21 cellular contexts compared by ENCODE assay signal in the genomic region with DNA sequence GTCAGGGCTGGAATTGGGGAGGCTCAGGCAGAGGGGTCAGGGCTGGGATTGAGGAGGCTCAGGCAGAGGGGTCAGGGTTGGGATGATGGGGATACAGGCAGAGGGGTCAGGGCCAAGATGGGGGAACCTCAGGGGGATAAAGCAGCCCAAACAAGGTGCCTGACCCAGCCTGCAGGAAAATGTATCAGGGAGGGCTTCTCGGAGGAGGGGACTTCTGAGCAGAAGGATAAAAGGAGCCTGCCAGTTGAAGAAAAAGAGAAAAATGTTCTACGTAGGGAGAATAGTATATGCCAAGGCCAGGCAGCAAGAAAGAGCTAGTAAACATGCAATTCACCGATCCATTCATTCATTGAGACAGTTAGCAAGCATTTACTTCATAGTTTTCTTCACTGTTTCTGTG.
DNase-seq lines count a peak whose midpoint lies in the region; ATAC-seq, FAIRE-seq and TF ChIP-seq lines count a peak whose summit lies in the region.
"Had no signal": no experiment of that assay in that cellular context is flagged by ENCODE, and none has a peak within 500 bp of the region (broad histone marks: within the 10 kb centered on the region; RNA-seq: fewer than 3 reads in every experiment).

No MANE protein-coding gene starts in this region.

- peaks cover 3% of the 10 kb centered on the region for H3K27me3 ChIP-seq in astrocyte (ENCODE audit: insufficient read depth, low read length)

- H3K9me3 Mint-ChIP-seq in astrocyte (ENCODE audit: unreplicated experiment), result peaks cover 21% of the 10 kb centered on the region
- H3K9me3 Mint-ChIP-seq in nephron progenitor cell, result peaks cover 31% of the 10 kb centered on the region
- peaks cover 9% of the 10 kb centered on the region for H3K9me3 Mint-ChIP-seq in stimulated activated effector memory CD8-positive, alpha-beta T cell treated with anti-CD3 and anti-CD28 coated beads, Interleukin-12 subunit alpha, Interleukin-12 subunit beta, amount 100 ng/mL, for 72 hours
- H3K9me3 Mint-ChIP-seq: CD4-positive, alpha-beta T cell had no signal

- FAIRE-seq in astrocyte (lab: Jason Lieb, UNC), result no peak
- FAIRE-seq: A204.1, D721Med, G401.6, GM12891, HepG2 had no signal

- H3K36me3 ChIP-seq in astrocyte (ENCODE audit: insufficient read depth, low read length), result no peaks in the 10 kb centered on the region

- H3K9me3 ChIP-seq in astrocyte (ENCODE audit: insufficient read depth, low read depth, low read length), result peaks cover 17% of the 10 kb centered on the region

- H3K27ac ChIP-seq in astrocyte (ENCODE audit: low read depth, low read length), result no peak overlapping the region
- H3K27ac ChIP-seq: C4-2B had no signal

- H3K4me3 ChIP-seq in astrocyte (ENCODE audit: insufficient read depth, low read depth, low read length), result no peak overlapping the region

- H3K4me2 ChIP-seq in astrocyte (ENCODE audit: low read length), result no peak overlapping the region

- H2AFZ ChIP-seq in astrocyte (ENCODE audit: low read depth, low read length), result no peak overlapping the region

- H3K27me3 Mint-ChIP-seq in astrocyte (ENCODE audit: low read depth, unreplicated experiment), result peaks cover 13% of the 10 kb centered on the region
- peaks cover 7% of the 10 kb centered on the region for H3K27me3 Mint-ChIP-seq in nephron progenitor cell (ENCODE audit: low read depth, poor library complexity)
- H3K27me3 Mint-ChIP-seq: CD4-positive, alpha-beta T cell had no signal

- no peaks in the 10 kb centered on the region for H4K20me1 ChIP-seq in astrocyte (ENCODE audit: insufficient read depth, low read length)

- DNase-seq in 8988T, result peak; percentile 10
- DNase-seq in astrocyte (ENCODE audit: low read depth), result no peak
- DNase-seq in nephron progenitor cell, result no peak
- DNase-seq in stimulated activated effector memory CD8-positive, alpha-beta T cell treated with anti-CD3 and anti-CD28 coated beads, Interleukin-12 subunit alpha, Interleukin-12 subunit beta, amount 100 ng/mL, for 72 hours (ENCODE audit: low spot score in 2 of 2), result no peak
- DNase-seq in medulla oblongata (ENCODE audit: extremely low spot score), result no peak
- no peak for DNase-seq in NCI-H1092 (lab: John Stamatoyannopoulos, UW)
- no peak for DNase-seq in GM19240 (ENCODE audit: insufficient read length, low spot score)
- DNase-seq: AML-193; Caco-2; CD4-positive, alpha-beta T cell; GOT3; H7; HFFc6 had no signal

- no peaks in the 10 kb centered on the region for H3K4me1 ChIP-seq in astrocyte (ENCODE audit: insufficient read depth, low read length)
- H3K4me1 ChIP-seq: Caco-2 had no signal

- H3K4me1 Mint-ChIP-seq in astrocyte (ENCODE audit: low read depth, unreplicated experiment), result no peaks in the 10 kb centered on the region
- H3K4me1 Mint-ChIP-seq in nephron progenitor cell, result peaks cover 5% of the 10 kb centered on the region
- H3K4me1 Mint-ChIP-seq in stimulated activated effector memory CD8-positive, alpha-beta T cell treated with anti-CD3 and anti-CD28 coated beads, Interleukin-12 subunit alpha, Interleukin-12 subunit beta, amount 100 ng/mL, for 72 hours, result peaks cover 19% of the 10 kb centered on the region

- ATAC-seq in stimulated activated effector memory CD8-positive, alpha-beta T cell treated with anti-CD3 and anti-CD28 coated beads, Interleukin-12 subunit alpha, Interleukin-12 subunit beta, amount 100 ng/mL, for 72 hours, result no peak
- ATAC-seq: HCT116, HepG2 had no signal

- H3K4me3 Mint-ChIP-seq in astrocyte (ENCODE audit: unreplicated experiment) (no peak overlapping the region), nephron progenitor cell (no peak overlapping the region)
- H3K4me3 Mint-ChIP-seq in stimulated activated effector memory CD8-positive, alpha-beta T cell treated with anti-CD3 and anti-CD28 coated beads, Interleukin-12 subunit alpha, Interleukin-12 subunit beta, amount 100 ng/mL, for 72 hours, result no peak overlapping the region
- H3K4me3 Mint-ChIP-seq: CD4-positive, alpha-beta T cell; HFFc6 had no signal

- no peaks in the 10 kb centered on the region for H3K79me2 ChIP-seq in astrocyte (ENCODE audit: insufficient read depth, low read length)

- TF ChIP-seq CTCF in astrocyte (IDR thresholded peaks at IDR 0.05; ENCODE audit: insufficient read depth, low read depth, low read length) (no peak), nephron progenitor cell (IDR thresholded peaks at IDR 0.05) (no peak)

- no peak overlapping the region for H3K9ac ChIP-seq in astrocyte (ENCODE audit: low read length)

- peaks cover 9% of the 10 kb centered on the region for H3K36me3 Mint-ChIP-seq in astrocyte (ENCODE audit: low read depth, unreplicated experiment)
- H3K36me3 Mint-ChIP-seq in nephron progenitor cell (ENCODE audit: low read depth), result peaks cover 23% of the 10 kb centered on the region
- peaks cover 48% of the 10 kb centered on the region for H3K36me3 Mint-ChIP-seq in stimulated activated effector memory CD8-positive, alpha-beta T cell treated with anti-CD3 and anti-CD28 coated beads, Interleukin-12 subunit alpha, Interleukin-12 subunit beta, amount 100 ng/mL, for 72 hours

- H3K27ac Mint-ChIP-seq in astrocyte (ENCODE audit: unreplicated experiment), result peak overlapping the region; percentile 3
- peak overlapping the region; percentile 60 for H3K27ac Mint-ChIP-seq in nephron progenitor cell
- peak overlapping the region; percentile 45 for H3K27ac Mint-ChIP-seq in stimulated activated effector memory CD8-positive, alpha-beta T cell treated with anti-CD3 and anti-CD28 coated beads, Interleukin-12 subunit alpha, Interleukin-12 subunit beta, amount 100 ng/mL, for 72 hours
- H3K27ac Mint-ChIP-seq: CD4-positive, alpha-beta T cell; HFFc6; IgD-negative memory B cell had no signal

Comparison
In these comparisons a context has a peak if more than half of its experiments do, and no peak if none do; other contexts are left out.
1. H3K27ac Mint-ChIP-seq: peak in every context shown above with its lines; median percentile 60 in nephron progenitor cell; 45 in stimulated activated effector memory CD8-positive, alpha-beta T cell treated with anti-CD3 and anti-CD28 coated beads, Interleukin-12 subunit alpha, Interleukin-12 subunit beta, amount 100 ng/mL, for 72 hours; 3 in astrocyte.